11 cellular contexts compared by ENCODE assay signal in genomic region chr19:44607917-44608316, GRCh38. TPM values are rescaled to one million over a fixed set of nuclear protein-coding genes. Genes with fewer than 3 reads are reported as not detected.
"Had no signal": no experiment of that assay in that cellular context is flagged by ENCODE, and none has a peak within 500 bp of the region (broad histone marks: within the 10 kb centered on the region; RNA-seq: fewer than 3 reads in every experiment).

No MANE protein-coding gene starts in this region.

- H3K36me3 Mint-ChIP-seq: activated naive CD4-positive, alpha-beta T cell treated with anti-CD3 and anti-CD28 coated beads, Interleukin-2, amount 10 ng/mL, durations not matched to agents 7 days and 5 days; stimulated activated effector memory CD8-positive, alpha-beta T cell treated with anti-CD3 and anti-CD28 coated beads, Interleukin-12 subunit alpha, Interleukin-12 subunit beta, amount 100 ng/mL, for 72 hours had no signal

- H3K36me3 ChIP-seq: esophagus muscularis mucosa, neutrophil had no signal

- DNase-seq: activated CD4-positive, alpha-beta T cell treated with anti-CD3 and anti-CD28 coated beads for 1 hour; activated CD4-positive, alpha-beta T cell treated with anti-CD3 and anti-CD28 coated beads, Interleukin-2, amount 50 U/mL, for 48 hours; activated naive CD4-positive, alpha-beta T cell treated with anti-CD3 and anti-CD28 coated beads, Interleukin-2, amount 10 ng/mL, durations not matched to agents 7 days and 5 days; activated T-cell treated with anti-CD3 and anti-CD28 coated beads, Interleukin-2, amount 50 U/mL, for 1 hour; midbrain; SW 1271 had no signal

- H3K4me3 ChIP-seq: esophagus muscularis mucosa had no signal

- H3K27me3 ChIP-seq: neutrophil had no signal

- H3K4me1 Mint-ChIP-seq: stimulated activated effector memory CD8-positive, alpha-beta T cell treated with anti-CD3 and anti-CD28 coated beads, Interleukin-12 subunit alpha, Interleukin-12 subunit beta, amount 100 ng/mL, for 72 hours had no signal

- H3K9me3 ChIP-seq: esophagus muscularis mucosa, neutrophil had no signal

- H3K4me3 Mint-ChIP-seq: activated naive CD4-positive, alpha-beta T cell treated with anti-CD3 and anti-CD28 coated beads, Interleukin-2, amount 10 ng/mL, durations not matched to agents 7 days and 5 days; stimulated activated effector memory CD8-positive, alpha-beta T cell treated with anti-CD3 and anti-CD28 coated beads, Interleukin-12 subunit alpha, Interleukin-12 subunit beta, amount 100 ng/mL, for 72 hours had no signal

- ATAC-seq: stimulated activated effector memory CD8-positive, alpha-beta T cell treated with anti-CD3 and anti-CD28 coated beads, Interleukin-12 subunit alpha, Interleukin-12 subunit beta, amount 100 ng/mL, for 72 hours had no signal

- H3K27ac Mint-ChIP-seq: activated naive CD4-positive, alpha-beta T cell treated with anti-CD3 and anti-CD28 coated beads, Interleukin-2, amount 10 ng/mL, durations not matched to agents 7 days and 5 days; stimulated activated effector memory CD8-positive, alpha-beta T cell treated with anti-CD3 and anti-CD28 coated beads, Interleukin-12 subunit alpha, Interleukin-12 subunit beta, amount 100 ng/mL, for 72 hours had no signal

RNA-seq across cellular contexts. Expression of gene IGSF23, which starts 5.4 kb away (rescaled TPM):
- total RNA-seq: chondrocyte, esophagus muscularis mucosa, lung microvascular endothelial cell had no signal
